ENCODE assay signal across 19 cellular contexts in the genomic region with DNA sequence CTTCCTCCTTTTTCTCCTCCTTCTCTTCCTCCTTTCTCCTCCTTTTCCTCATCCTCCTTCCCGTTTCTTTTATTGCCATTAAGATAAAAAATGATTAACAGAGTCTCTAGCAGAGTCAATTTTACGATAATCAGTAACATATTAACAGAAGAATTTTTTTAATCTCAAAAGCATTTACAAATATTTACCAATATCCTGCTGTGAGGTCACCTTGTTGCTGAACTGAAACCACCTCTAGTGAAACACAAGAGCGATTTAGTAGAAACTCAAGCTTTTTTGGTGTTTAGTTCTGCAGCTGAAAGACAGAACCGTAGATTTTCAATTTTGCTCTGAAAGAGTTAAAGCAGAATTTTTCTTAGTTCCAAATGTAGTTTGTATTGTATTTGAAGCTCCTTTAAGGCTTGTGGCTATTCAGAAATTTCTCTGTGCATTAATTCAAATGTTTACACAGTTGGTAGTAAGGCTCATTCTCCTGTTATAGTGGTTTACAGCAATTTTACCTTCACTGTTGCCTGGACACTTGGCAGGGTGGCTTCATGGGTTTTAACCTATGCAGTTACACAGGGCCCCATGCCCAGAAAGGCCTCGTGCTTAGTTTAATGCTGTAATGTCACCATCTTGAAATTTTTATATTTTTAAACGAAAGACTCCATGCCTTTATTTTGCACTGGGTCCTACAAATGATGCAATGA.
DNase-seq lines count a peak whose midpoint lies in the region; ATAC-seq, FAIRE-seq and TF ChIP-seq lines count a peak whose summit lies in the region.
"Had no signal": no experiment of that assay in that cellular context is flagged by ENCODE, and none has a peak within 500 bp of the region (broad histone marks: within the 10 kb centered on the region; RNA-seq: fewer than 3 reads in every experiment).

No MANE protein-coding gene starts in this region.

- H3K4me3 ChIP-seq in kidney (ENCODE audit: low read length in 2 of 2): peak overlapping the region; percentile 7 to 30
- H3K4me3 ChIP-seq: tibial nerve had no signal

- H3K36me3 Mint-ChIP-seq in Calu3 (ENCODE audit: insufficient read depth, unreplicated experiment) (no peaks in the 10 kb centered on the region), CD14-positive monocyte (no peaks in the 10 kb centered on the region)
- H3K36me3 Mint-ChIP-seq: stimulated activated effector memory CD8-positive, alpha-beta T cell treated with anti-CD3 and anti-CD28 coated beads, Interleukin-12 subunit alpha, Interleukin-12 subunit beta, amount 100 ng/mL, for 72 hours had no signal

- peaks cover 9% of the 10 kb centered on the region for H3K9me3 Mint-ChIP-seq in Calu3 (ENCODE audit: low read depth, unreplicated experiment)
- H3K9me3 Mint-ChIP-seq in CD14-positive monocyte: peaks cover 0 to 6% (median 2%) of the 10 kb centered on the region in 7 donors
- H3K9me3 Mint-ChIP-seq: activated T-helper 1 cell treated with anti-CD3 and anti-CD28 coated beads, Interleukin-12 subunit alpha, Interleukin-12 subunit beta, Interleukin-2, Interleukin-4 antibody, amounts not matched to agents 30 ng/mL and 10 ng/mL and 1 ng/mL, durations not matched to agents 14 hours and 24 hours and 36 hours had no signal

- H3K4me3 Mint-ChIP-seq in Calu3 (ENCODE audit: low read depth, unreplicated experiment): no peak overlapping the region
- no peak overlapping the region for H3K4me3 Mint-ChIP-seq in CD14-positive monocyte
- H3K4me3 Mint-ChIP-seq: activated T-helper 1 cell treated with anti-CD3 and anti-CD28 coated beads, Interleukin-12 subunit alpha, Interleukin-12 subunit beta, Interleukin-2, Interleukin-4 antibody, amounts not matched to agents 30 ng/mL and 10 ng/mL and 1 ng/mL, durations not matched to agents 14 hours and 24 hours and 36 hours; central memory CD8-positive, alpha-beta T cell; stimulated activated effector memory CD8-positive, alpha-beta T cell treated with anti-CD3 and anti-CD28 coated beads, Interleukin-12 subunit alpha, Interleukin-12 subunit beta, amount 100 ng/mL, for 72 hours had no signal

- peaks cover 2 to 5% of the 10 kb centered on the region in 2 donors for H3K4me1 ChIP-seq in kidney (ENCODE audit: control insufficient read depth in 1 of 2, insufficient read depth in 1 of 2, low read depth in 1 of 2, low read length in 2 of 2)
- H3K4me1 ChIP-seq: tibial nerve had no signal

- TF ChIP-seq CTCF in Calu3 (IDR thresholded peaks at IDR 0.05; ENCODE audit: unreplicated experiment): no peak
- TF ChIP-seq CTCF in kidney (IDR thresholded peaks at IDR 0.05; ENCODE audit: borderline replicate concordance, extremely low read depth, insufficient read depth): no peak
- TF ChIP-seq CTCF in CD14-positive monocyte (IDR thresholded peaks at IDR 0.05): no peak

- no peaks in the 10 kb centered on the region for H3K27me3 Mint-ChIP-seq in Calu3 (ENCODE audit: unreplicated experiment)
- peaks cover 0 to 3% (median 1%) of the 10 kb centered on the region in 3 donors for H3K27me3 Mint-ChIP-seq in CD14-positive monocyte (ENCODE audit: low read depth in 3 of 3)
- H3K27me3 Mint-ChIP-seq: central memory CD8-positive, alpha-beta T cell had no signal

- FAIRE-seq in kidney (lab: Jason Lieb, UNC): peak; percentile 64
- FAIRE-seq: endometrium, frontal cortex had no signal

- H3K36me3 ChIP-seq in kidney (ENCODE audit: control insufficient read depth in 1 of 2, insufficient read depth in 2 of 2, low read length in 2 of 2): no peaks in the 10 kb centered on the region
- H3K36me3 ChIP-seq: tibial nerve had no signal

- H3K9ac ChIP-seq in kidney (ENCODE audit: low read length in 2 of 2): peak overlapping the region in 1 of 2 donors; percentile 42

- peak; percentile 68 for ATAC-seq in GM19463 (IDR thresholded peaks at IDR 0.05; ENCODE audit: unreplicated experiment)
- peak; percentile 83 for ATAC-seq in HG03139 (IDR thresholded peaks at IDR 0.05; ENCODE audit: unreplicated experiment)
- no peak for ATAC-seq in HG02973 (IDR thresholded peaks at IDR 0.05; ENCODE audit: unreplicated experiment)
- ATAC-seq: stimulated activated effector memory CD8-positive, alpha-beta T cell treated with anti-CD3 and anti-CD28 coated beads, Interleukin-12 subunit alpha, Interleukin-12 subunit beta, amount 100 ng/mL, for 72 hours had no signal

- H3K27ac ChIP-seq in kidney (ENCODE audit: low read depth in 2 of 2, low read length in 2 of 2): peak overlapping the region; percentile 68 to 74
- H3K27ac ChIP-seq: tibial nerve had no signal

- H3K4me1 Mint-ChIP-seq in Calu3 (ENCODE audit: low read depth, unreplicated experiment): peaks cover 8% of the 10 kb centered on the region
- no peaks in the 10 kb centered on the region for H3K4me1 Mint-ChIP-seq in CD14-positive monocyte
- H3K4me1 Mint-ChIP-seq: central memory CD8-positive, alpha-beta T cell; stimulated activated effector memory CD8-positive, alpha-beta T cell treated with anti-CD3 and anti-CD28 coated beads, Interleukin-12 subunit alpha, Interleukin-12 subunit beta, amount 100 ng/mL, for 72 hours had no signal

- intact Hi-C loops in Calu3 (cut with micrococcal nuclease; ENCODE audit: unreplicated experiment): loop anchor here (1.0 kb wide), 1 partner anchor 78 kb away; no protein-coding TSS in a partner anchor
- intact Hi-C loops in kidney (cut with DNase I): no loop called here
- intact Hi-C loops in CD14-positive monocyte (cut with micrococcal nuclease): no loop called here
- intact Hi-C loops in head of caudate nucleus (cut with DNase I): no loop called here

- peak overlapping the region; percentile 64 for H3K27ac Mint-ChIP-seq in Calu3 (ENCODE audit: unreplicated experiment)
- no peak overlapping the region for H3K27ac Mint-ChIP-seq in CD14-positive monocyte
- H3K27ac Mint-ChIP-seq: activated T-helper 1 cell treated with anti-CD3 and anti-CD28 coated beads, Interleukin-12 subunit alpha, Interleukin-12 subunit beta, Interleukin-2, Interleukin-4 antibody, amounts not matched to agents 30 ng/mL and 10 ng/mL and 1 ng/mL, durations not matched to agents 14 hours and 24 hours and 36 hours; stimulated activated effector memory CD8-positive, alpha-beta T cell treated with anti-CD3 and anti-CD28 coated beads, Interleukin-12 subunit alpha, Interleukin-12 subunit beta, amount 100 ng/mL, for 72 hours had no signal

- CTCF ChIA-PET in Calu3 (lab: Charles Lee): interaction anchor here (0.7 kb wide), 1 partner anchor 8 kb away, joined by 5 read pairs; no protein-coding TSS in a partner anchor

- no TSS peak for BruUV-seq in Calu3 (replicated peaks; lab: Mats Ljungman, UMichigan)

- DNase-seq in Calu3 (no peak), kidney (no peak), CD14-positive monocyte (ENCODE audit: low spot score) (no peak), head of caudate nucleus (no peak), T-helper 9 cell (no peak)
- DNase-seq: activated CD4-positive, alpha-beta T cell treated with anti-CD3 and anti-CD28 coated beads, Interleukin-2, amount 50 U/mL, for 48 hours; NCI-H1417; NCI-H345; nucleus accumbens; SHP77 treated with DMSO at 0.1 percent for 48 hours had no signal

- H3K9me3 ChIP-seq in kidney (ENCODE audit: control insufficient read depth in 1 of 2, low read length in 2 of 2): no peaks in the 10 kb centered on the region
- H3K9me3 ChIP-seq: tibial nerve had no signal
